9 cellular contexts compared by ENCODE assay signal in genomic region chr2:229780856-229781773, GRCh38.
DNase-seq lines count a peak whose midpoint lies in the region; ATAC-seq, FAIRE-seq and TF ChIP-seq lines count a peak whose summit lies in the region.
"Had no signal": no experiment of that assay in that cellular context is flagged by ENCODE, and none has a peak within 500 bp of the region (broad histone marks: within the 10 kb centered on the region; RNA-seq: fewer than 3 reads in every experiment).

No MANE protein-coding gene starts in this region.

- H3K79me2 ChIP-seq in mammary epithelial cell (ENCODE audit: insufficient read depth, low read length), result peaks cover 19% of the 10 kb centered on the region

- H3K4me2 ChIP-seq in mammary epithelial cell (ENCODE audit: insufficient read depth, low read depth, low read length), result no peak overlapping the region

- peak; percentile 43 for ATAC-seq in HG02885 (IDR thresholded peaks at IDR 0.05; ENCODE audit: poor library complexity, unreplicated experiment)
- peak; percentile 66 for ATAC-seq in stimulated activated naive CD8-positive, alpha-beta T cell treated with anti-CD3 and anti-CD28 coated beads, Interleukin-15, amount 100 ng/mL, for 72 hours

- H3K4me3 Mint-ChIP-seq in stimulated activated naive CD8-positive, alpha-beta T cell treated with anti-CD3 and anti-CD28 coated beads, Interleukin-15, amount 100 ng/mL, for 72 hours, result no peak overlapping the region
- no peak overlapping the region for H3K4me3 Mint-ChIP-seq in activated naive CD4-positive, alpha-beta T cell treated with anti-CD3 and anti-CD28 coated beads for 36 hours
- H3K4me3 Mint-ChIP-seq: dendritic cell treated with granulocyte-macrophage colony-stimulating factor and Interleukin-4, amounts not matched to agents 40 ng/mL and 50 ng/mL, for 4 days had no signal

- dilution Hi-C loops in mammary epithelial cell (cut with HindIII; ENCODE audit: low sequenced_read_pairs), result no loop called here

- peak; percentile 84 to 88 for TF ChIP-seq CTCF in mammary epithelial cell (conservative IDR thresholded peaks at IDR 0.05 in 1 of 2, IDR thresholded peaks at IDR 0.05 in 1 of 2; ENCODE audit: extremely low read depth in 1 of 2, insufficient read depth in 1 of 2, low read depth in 1 of 2, low read length in 2 of 2)

- no peak overlapping the region for H3K27ac Mint-ChIP-seq in stimulated activated naive CD8-positive, alpha-beta T cell treated with anti-CD3 and anti-CD28 coated beads, Interleukin-15, amount 100 ng/mL, for 72 hours
- no peak overlapping the region for H3K27ac Mint-ChIP-seq in activated naive CD4-positive, alpha-beta T cell treated with anti-CD3 and anti-CD28 coated beads for 36 hours

- H3K36me3 ChIP-seq in mammary epithelial cell (ENCODE audit: insufficient read depth, low read length), result peaks cover 43% of the 10 kb centered on the region

- H3K4me1 Mint-ChIP-seq in stimulated activated naive CD8-positive, alpha-beta T cell treated with anti-CD3 and anti-CD28 coated beads, Interleukin-15, amount 100 ng/mL, for 72 hours, result peaks cover 19% of the 10 kb centered on the region
- peaks cover 11% of the 10 kb centered on the region for H3K4me1 Mint-ChIP-seq in activated naive CD4-positive, alpha-beta T cell treated with anti-CD3 and anti-CD28 coated beads for 36 hours (ENCODE audit: low read depth)

- no peaks in the 10 kb centered on the region for H3K9me3 Mint-ChIP-seq in stimulated activated naive CD8-positive, alpha-beta T cell treated with anti-CD3 and anti-CD28 coated beads, Interleukin-15, amount 100 ng/mL, for 72 hours
- no peaks in the 10 kb centered on the region for H3K9me3 Mint-ChIP-seq in activated naive CD4-positive, alpha-beta T cell treated with anti-CD3 and anti-CD28 coated beads for 36 hours
- H3K9me3 Mint-ChIP-seq: dendritic cell treated with granulocyte-macrophage colony-stimulating factor and Interleukin-4, amounts not matched to agents 40 ng/mL and 50 ng/mL, for 4 days had no signal

- CTCF ChIA-PET in mammary epithelial cell (lab: Charles Lee; ENCODE audit: low non-redundant PET), result no interaction called here
- CTCF ChIA-PET in activated naive CD4-positive, alpha-beta T cell treated with anti-CD3 and anti-CD28 coated beads for 36 hours (lab: Charles Lee), result interaction anchor here (0.6 to 2.8 kb wide), 20 partner anchors 12 to 395 kb away, joined by 3 to 14 read pairs (median 4); no protein-coding TSS in a partner anchor

- in situ Hi-C loops in mammary epithelial cell (cut with MboI; ENCODE audit: low sequenced_read_pairs in 2 of 2), result no loop called here

- no peaks in the 10 kb centered on the region for H3K27me3 Mint-ChIP-seq in stimulated activated naive CD8-positive, alpha-beta T cell treated with anti-CD3 and anti-CD28 coated beads, Interleukin-15, amount 100 ng/mL, for 72 hours
- no peaks in the 10 kb centered on the region for H3K27me3 Mint-ChIP-seq in activated naive CD4-positive, alpha-beta T cell treated with anti-CD3 and anti-CD28 coated beads for 36 hours (ENCODE audit: low read depth)
- H3K27me3 Mint-ChIP-seq: dendritic cell treated with granulocyte-macrophage colony-stimulating factor and Interleukin-4, amounts not matched to agents 40 ng/mL and 50 ng/mL, for 4 days had no signal

- no peaks in the 10 kb centered on the region for H3K9me3 ChIP-seq in mammary epithelial cell (replicated peaks; ENCODE audit: insufficient read depth, low read length)

- BruUV-seq in mammary epithelial cell (replicated peaks; lab: Mats Ljungman, UMichigan), result no TSS peak

- peaks cover 3% of the 10 kb centered on the region for H4K20me1 ChIP-seq in mammary epithelial cell (ENCODE audit: insufficient read depth, low read length)

- H3K27ac ChIP-seq in mammary epithelial cell (ENCODE audit: insufficient read depth, low read depth, low read length), result no peak overlapping the region

- peaks cover 21% of the 10 kb centered on the region for H3K36me3 Mint-ChIP-seq in activated naive CD4-positive, alpha-beta T cell treated with anti-CD3 and anti-CD28 coated beads for 36 hours (ENCODE audit: low read depth)

- FAIRE-seq in islet of Langerhans (lab: Jason Lieb, UNC), result peak; percentile 99

- no peaks in the 10 kb centered on the region for H3K27me3 ChIP-seq in mammary epithelial cell (ENCODE audit: insufficient read depth, low read length)

- H3K9ac ChIP-seq in mammary epithelial cell (ENCODE audit: insufficient read depth, low read length), result no peak overlapping the region

- no peak overlapping the region for H2AFZ ChIP-seq in mammary epithelial cell (ENCODE audit: low read depth, low read length)

- DNase-seq in SIG-M5 treated with dmso at 0.1 percent for 504 hours (lab: John Stamatoyannopoulos, UW; ENCODE audit: unreplicated experiment), result peak; percentile 71
- DNase-seq in SIG-M5 (lab: John Stamatoyannopoulos, UW), result no peak
- DNase-seq in NCI-H748 treated with DMSO at 0.1 percent for 48 hours (lab: John Stamatoyannopoulos, UW), result peak; percentile 32
- DNase-seq in mammary epithelial cell, result peak; percentile 31
- DNase-seq in stimulated activated naive CD8-positive, alpha-beta T cell treated with anti-CD3 and anti-CD28 coated beads, Interleukin-15, amount 100 ng/mL, for 72 hours, result no peak
- no peak for DNase-seq in activated naive CD4-positive, alpha-beta T cell treated with anti-CD3 and anti-CD28 coated beads for 36 hours

- H3K4me1 ChIP-seq in mammary epithelial cell (ENCODE audit: insufficient read depth, low read length), result peaks cover 13% of the 10 kb centered on the region

- intact Hi-C loops in mammary epithelial cell (cut with micrococcal nuclease), result loop anchor here (2.0 kb wide), 1 partner anchor 830 kb away; no protein-coding TSS in a partner anchor
- intact Hi-C loops in activated naive CD4-positive, alpha-beta T cell treated with anti-CD3 and anti-CD28 coated beads for 36 hours (cut with micrococcal nuclease), result loop anchor here (1.0 to 5.0 kb wide), 6 partner anchors 131 to 931 kb away; partner anchors contain the start of genes CAB39 and SLC16A14

- H3K4me3 ChIP-seq in mammary epithelial cell (replicated peaks in 1 of 3; ENCODE audit: insufficient read depth in 1 of 3, low read depth in 2 of 3, low read length in 3 of 3), result no peak overlapping the region

Comparison
In these comparisons a context has a peak if more than half of its experiments do, and no peak if none do; other contexts are left out.
1. DNase-seq: peak in SIG-M5 treated with dmso at 0.1 percent for 504 hours (single experiment), NCI-H748 treated with DMSO at 0.1 percent for 48 hours (single experiment) and mammary epithelial cell (single experiment); none in SIG-M5 (single experiment), stimulated activated naive CD8-positive, alpha-beta T cell treated with anti-CD3 and anti-CD28 coated beads, Interleukin-15, amount 100 ng/mL, for 72 hours (0 of 2) and activated naive CD4-positive, alpha-beta T cell treated with anti-CD3 and anti-CD28 coated beads for 36 hours (single experiment).